25 cellular contexts compared by ENCODE assay signal in the genomic region with DNA sequence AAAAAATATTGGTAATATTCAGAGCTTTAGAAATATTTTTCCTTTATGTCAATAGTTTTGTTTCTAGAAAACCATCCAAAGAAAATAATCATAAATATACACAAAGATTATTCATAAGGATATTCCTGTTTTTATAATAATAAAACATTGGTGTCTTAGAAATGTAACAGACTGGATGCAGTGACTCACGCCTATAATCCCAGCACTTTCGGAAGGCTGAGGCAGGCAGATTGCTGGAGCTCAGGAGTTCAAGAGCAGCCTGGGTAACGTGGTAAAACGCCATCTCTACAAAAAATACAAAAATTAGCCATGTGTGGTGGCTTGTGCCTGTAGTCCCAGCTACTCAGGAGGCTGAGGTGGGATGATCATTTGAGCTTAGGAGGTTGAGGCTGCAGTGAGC.
DNase-seq lines count a peak whose midpoint lies in the region; ATAC-seq and TF ChIP-seq lines count a peak whose summit lies in the region.
"Had no signal": no experiment of that assay in that cellular context is flagged by ENCODE, and none has a peak within 500 bp of the region (broad histone marks: within the 10 kb centered on the region; RNA-seq: fewer than 3 reads in every experiment).

No MANE protein-coding gene starts in this region.

- peaks cover 11% of the 10 kb centered on the region for H3K4me1 Mint-ChIP-seq in chondrocyte (ENCODE audit: low read depth)
- H3K4me1 Mint-ChIP-seq: naive thymus-derived CD4-positive, alpha-beta T cell had no signal

- no peak overlapping the region for H2AFZ ChIP-seq in Karpas-422 (ENCODE audit: low read length)

- H3K27ac Mint-ChIP-seq in chondrocyte (ENCODE audit: unreplicated experiment) = peak overlapping the region; percentile 8
- H3K27ac Mint-ChIP-seq: naive thymus-derived CD4-positive, alpha-beta T cell; T-helper 2 cell treated with Interferon-gamma antibody and Interleukin-4, amounts not matched to agents 5 μg/mL and 100 μg/mL, for 36 hours; type B pancreatic cell had no signal

- H3K9me2 ChIP-seq in Karpas-422 (replicated peaks; ENCODE audit: insufficient read depth, low read length) = no peaks in the 10 kb centered on the region

- TF ChIP-seq CTCF in chondrocyte (IDR thresholded peaks at IDR 0.05) = no peak
- no peak for TF ChIP-seq CTCF in tibial artery (IDR thresholded peaks at IDR 0.05)

- H3K4me1 ChIP-seq in Karpas-422 (ENCODE audit: low read length) (no peaks in the 10 kb centered on the region), tibial artery (peaks cover 0 to 38% (median 4%) of the 10 kb centered on the region in 4 donors)
- H3K4me1 ChIP-seq: Caco-2, left lung, psoas muscle, sigmoid colon had no signal

- H3K9me3 ChIP-seq in Karpas-422 (ENCODE audit: low read length) = no peaks in the 10 kb centered on the region
- H3K9me3 ChIP-seq in tibial artery = no peaks in the 10 kb centered on the region
- H3K9me3 ChIP-seq: Caco-2, esophagus squamous epithelium, left lung, psoas muscle, sigmoid colon, stomach had no signal

- H3K79me2 ChIP-seq in Karpas-422 (ENCODE audit: low read length) = no peaks in the 10 kb centered on the region

- H3K36me3 ChIP-seq in Karpas-422 (ENCODE audit: insufficient read depth, low read length) (no peaks in the 10 kb centered on the region), tibial artery (no peaks in the 10 kb centered on the region)
- H3K36me3 ChIP-seq: esophagus squamous epithelium, left lung, sigmoid colon, stomach had no signal

- intact Hi-C loops in tibial artery (cut with DNase I; ENCODE audit: low total_unique reads) = no loop called here

- DNase-seq in Karpas-422 (peak; percentile 29), chondrocyte (ENCODE audit: low spot score) (no peak), lung microvascular endothelial cell (ENCODE audit: low read depth in 2 of 2) (peak; percentile 44 to 54), tibial artery (no peak), NK-92 (lab: John Stamatoyannopoulos, UW; ENCODE audit: unreplicated experiment) (no peak)
- DNase-seq: activated CD4-positive, alpha-beta T cell treated with anti-CD3 and anti-CD28 coated beads for 48 hours; activated T-cell treated with anti-CD3 and anti-CD28 coated beads, Interleukin-2, amount 50 U/mL, for 4 hours; C1 segment of cervical spinal cord; Caco-2; DMS79; esophagus squamous epithelium; left lung; naive thymus-derived CD4-positive, alpha-beta T cell; NCI-H1092 treated with DMSO at 0.1 percent for 48 hours; NCI-H187 treated with DMSO at 0.1 percent for 48 hours; NCI-H526; psoas muscle; SHP77; sigmoid colon; stomach had no signal

- H3K27me3 ChIP-seq in Karpas-422 (ENCODE audit: low read length) (no peaks in the 10 kb centered on the region), tibial artery (no peaks in the 10 kb centered on the region)
- H3K27me3 ChIP-seq: esophagus squamous epithelium, left lung, sigmoid colon, stomach had no signal

- no peaks in the 10 kb centered on the region; the same call in 1 of the 2 replicates for H4K20me1 ChIP-seq in Karpas-422 (ENCODE audit: insufficient read depth, low read depth, low read length)

- no peak overlapping the region for H3K4me3 ChIP-seq in Karpas-422 (ENCODE audit: low read length)
- no peak overlapping the region for H3K4me3 ChIP-seq in tibial artery
- H3K4me3 ChIP-seq: esophagus squamous epithelium, left lung, psoas muscle, sigmoid colon, stomach had no signal

- no peaks in the 10 kb centered on the region for H3K36me3 Mint-ChIP-seq in chondrocyte (ENCODE audit: low read depth)

- H3K4me2 ChIP-seq in Karpas-422 (ENCODE audit: low read depth, low read length, poor library complexity, severe bottlenecking) = no peak overlapping the region

- no peak overlapping the region for H3K4me3 Mint-ChIP-seq in chondrocyte (ENCODE audit: unreplicated experiment)
- H3K4me3 Mint-ChIP-seq: activated T-cell treated with anti-CD3 and anti-CD28 coated beads, Interleukin-2, amount 50 U/mL, for 4 hours; naive thymus-derived CD4-positive, alpha-beta T cell; T-helper 2 cell treated with Interferon-gamma antibody and Interleukin-4, amounts not matched to agents 5 μg/mL and 100 μg/mL, for 36 hours; type B pancreatic cell had no signal

- no peak overlapping the region for H3K27ac ChIP-seq in Karpas-422 (ENCODE audit: low read length)
- peak overlapping the region; percentile 47 to 74 for H3K27ac ChIP-seq in tibial artery
- H3K27ac ChIP-seq: esophagus squamous epithelium, left lung, psoas muscle, sigmoid colon, stomach, VCaP had no signal

- no peak overlapping the region for H3K9ac ChIP-seq in Karpas-422 (ENCODE audit: low read length)

- no peaks in the 10 kb centered on the region for H3K27me3 Mint-ChIP-seq in chondrocyte (ENCODE audit: low read depth)
- H3K27me3 Mint-ChIP-seq: naive thymus-derived CD4-positive, alpha-beta T cell; type B pancreatic cell had no signal

- H3K9me3 Mint-ChIP-seq in chondrocyte (ENCODE audit: low read depth) = no peaks in the 10 kb centered on the region
- H3K9me3 Mint-ChIP-seq: T-helper 2 cell treated with Interferon-gamma antibody and Interleukin-4, amounts not matched to agents 5 μg/mL and 100 μg/mL, for 36 hours; type B pancreatic cell had no signal

- no peak for ATAC-seq in HG03108 (IDR thresholded peaks at IDR 0.05; ENCODE audit: unreplicated experiment)
- ATAC-seq in HG02798 (IDR thresholded peaks at IDR 0.05; ENCODE audit: poor library complexity, unreplicated experiment) = no peak
- ATAC-seq: activated T-cell treated with anti-CD3 and anti-CD28 coated beads, Interleukin-2, amount 50 U/mL, for 4 hours; naive thymus-derived CD4-positive, alpha-beta T cell; psoas muscle had no signal

Comparison
In these comparisons a context has a peak if more than half of its experiments do, and no peak if none do; other contexts are left out.
1. DNase-seq: peak in Karpas-422 (single experiment) and lung microvascular endothelial cell (2 of 2); none in chondrocyte (single experiment), tibial artery (0 of 2) and NK-92 (single experiment).